Comparison of ENCODE assay signal across 1 cellular context in the genomic region with DNA sequence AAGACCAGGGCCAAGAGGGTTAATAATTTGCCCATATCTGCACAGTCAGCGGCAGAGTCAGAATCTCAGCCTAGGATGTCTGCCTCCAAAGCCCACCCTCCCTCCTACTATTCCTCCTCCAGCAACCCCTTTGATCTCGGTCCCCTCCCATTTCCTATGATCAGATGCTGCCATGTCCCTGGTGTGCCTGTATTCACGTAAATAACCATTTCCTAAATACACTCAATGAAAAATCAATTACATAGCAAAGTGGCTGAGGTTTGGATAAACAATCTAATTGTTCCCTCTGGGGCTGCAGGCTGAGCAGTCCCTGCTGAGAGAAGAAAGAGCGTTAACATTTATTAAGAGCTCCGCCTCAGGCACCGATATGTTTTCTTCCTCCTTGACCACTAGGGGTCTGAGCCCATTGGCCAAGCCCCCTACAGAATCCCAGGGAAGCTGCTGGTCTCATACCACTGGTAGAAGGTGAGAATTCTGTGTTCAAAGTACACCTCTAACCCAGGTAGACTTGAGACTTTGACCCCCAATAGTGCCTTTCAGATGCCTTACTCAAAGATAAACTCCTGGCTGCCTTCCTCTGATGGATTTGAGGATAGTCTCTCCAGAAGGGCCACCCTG.
TF ChIP-seq lines count a peak whose summit lies in the region.

No MANE protein-coding gene starts in this region.

TF ChIP-seq in HepG2, 621 proteins besides CTCF, POLR2A, EP300 and RAD21 (continued from another document):
- no peak for TF ChIP-seq TIGD3 (CRISPR knock-in tag; IDR thresholded peaks at IDR 0.05; ENCODE audit: borderline replicate concordance)
- TF ChIP-seq ZNF451 (CRISPR knock-in tag; IDR thresholded peaks at IDR 0.05), result no peak
- TF ChIP-seq, protein P1, sequence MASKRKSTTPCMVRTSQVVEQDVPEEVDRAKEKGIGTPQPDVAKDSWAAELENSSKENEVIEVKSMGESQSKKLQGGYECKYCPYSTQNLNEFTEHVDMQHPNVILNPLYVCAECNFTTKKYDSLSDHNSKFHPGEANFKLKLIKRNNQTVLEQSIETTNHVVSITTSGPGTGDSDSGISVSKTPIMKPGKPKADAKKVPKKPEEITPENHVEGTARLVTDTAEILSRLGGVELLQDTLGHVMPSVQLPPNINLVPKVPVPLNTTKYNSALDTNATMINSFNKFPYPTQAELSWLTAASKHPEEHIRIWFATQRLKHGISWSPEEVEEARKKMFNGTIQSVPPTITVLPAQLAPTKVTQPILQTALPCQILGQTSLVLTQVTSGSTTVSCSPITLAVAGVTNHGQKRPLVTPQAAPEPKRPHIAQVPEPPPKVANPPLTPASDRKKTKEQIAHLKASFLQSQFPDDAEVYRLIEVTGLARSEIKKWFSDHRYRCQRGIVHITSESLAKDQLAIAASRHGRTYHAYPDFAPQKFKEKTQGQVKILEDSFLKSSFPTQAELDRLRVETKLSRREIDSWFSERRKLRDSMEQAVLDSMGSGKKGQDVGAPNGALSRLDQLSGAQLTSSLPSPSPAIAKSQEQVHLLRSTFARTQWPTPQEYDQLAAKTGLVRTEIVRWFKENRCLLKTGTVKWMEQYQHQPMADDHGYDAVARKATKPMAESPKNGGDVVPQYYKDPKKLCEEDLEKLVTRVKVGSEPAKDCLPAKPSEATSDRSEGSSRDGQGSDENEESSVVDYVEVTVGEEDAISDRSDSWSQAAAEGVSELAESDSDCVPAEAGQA (IDR thresholded peaks at IDR 0.05; ENCODE audit: low read depth), result no peak
- TF ChIP-seq, protein P1 (CRISPR knock-in tag; IDR thresholded peaks at IDR 0.05; ENCODE audit: borderline replicate concordance), result no peak
- TF ChIP-seq, protein P2, sequence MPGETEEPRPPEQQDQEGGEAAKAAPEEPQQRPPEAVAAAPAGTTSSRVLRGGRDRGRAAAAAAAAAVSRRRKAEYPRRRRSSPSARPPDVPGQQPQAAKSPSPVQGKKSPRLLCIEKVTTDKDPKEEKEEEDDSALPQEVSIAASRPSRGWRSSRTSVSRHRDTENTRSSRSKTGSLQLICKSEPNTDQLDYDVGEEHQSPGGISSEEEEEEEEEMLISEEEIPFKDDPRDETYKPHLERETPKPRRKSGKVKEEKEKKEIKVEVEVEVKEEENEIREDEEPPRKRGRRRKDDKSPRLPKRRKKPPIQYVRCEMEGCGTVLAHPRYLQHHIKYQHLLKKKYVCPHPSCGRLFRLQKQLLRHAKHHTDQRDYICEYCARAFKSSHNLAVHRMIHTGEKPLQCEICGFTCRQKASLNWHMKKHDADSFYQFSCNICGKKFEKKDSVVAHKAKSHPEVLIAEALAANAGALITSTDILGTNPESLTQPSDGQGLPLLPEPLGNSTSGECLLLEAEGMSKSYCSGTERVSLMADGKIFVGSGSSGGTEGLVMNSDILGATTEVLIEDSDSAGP (CRISPR knock-in tag; IDR thresholded peaks at IDR 0.05; ENCODE audit: borderline replicate concordance), result no peak
- TF ChIP-seq FOXP1 (IDR thresholded peaks at IDR 0.05), result no peak
- no peak for TF ChIP-seq FOXP1 (CRISPR knock-in tag; IDR thresholded peaks at IDR 0.05)
- TF ChIP-seq ZNF614 (CRISPR knock-in tag; IDR thresholded peaks at IDR 0.05; ENCODE audit: borderline replicate concordance), result no peak
- no peak for TF ChIP-seq SRF (IDR thresholded peaks at IDR 0.05; ENCODE audit: low read depth, low read length)
- TF ChIP-seq ZNF788 (CRISPR knock-in tag; IDR thresholded peaks at IDR 0.05; ENCODE audit: borderline replicate concordance), result no peak
- TF ChIP-seq GATA4 (IDR thresholded peaks at IDR 0.05; ENCODE audit: borderline replicate concordance, low read depth), result no peak
